ENCODE assay signal across 1 cellular context in the genomic region with DNA sequence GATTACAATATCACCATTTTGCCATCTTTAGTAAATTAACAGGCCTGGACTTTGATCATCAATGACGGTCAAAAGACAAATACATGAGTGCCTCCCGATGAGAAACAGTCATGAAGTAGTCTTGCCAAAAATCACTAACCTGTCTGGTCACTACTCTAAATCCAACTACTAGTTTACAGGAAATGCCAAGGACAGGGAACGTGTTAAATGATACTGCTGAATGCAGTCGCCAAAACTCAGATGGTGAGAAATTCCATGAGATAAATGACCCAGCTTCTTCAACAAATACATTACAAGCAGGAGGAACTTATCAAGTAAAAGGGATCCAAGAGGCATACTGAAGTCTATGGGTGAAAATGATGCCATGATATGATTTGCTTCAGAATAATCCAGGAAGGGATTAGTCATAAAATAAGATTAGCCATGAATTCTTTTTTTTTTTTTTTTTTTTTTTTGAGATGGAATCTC.
TF ChIP-seq lines count a peak whose summit lies in the region.

No MANE protein-coding gene starts in this region.

TF ChIP-seq in SK-N-SH treated with all-trans-retinoic acid at 6 μM for 48 hours, 23 proteins besides CTCF, POLR2A, EP300 and RAD21 (continued from another document):
- TF ChIP-seq, protein P1, sequence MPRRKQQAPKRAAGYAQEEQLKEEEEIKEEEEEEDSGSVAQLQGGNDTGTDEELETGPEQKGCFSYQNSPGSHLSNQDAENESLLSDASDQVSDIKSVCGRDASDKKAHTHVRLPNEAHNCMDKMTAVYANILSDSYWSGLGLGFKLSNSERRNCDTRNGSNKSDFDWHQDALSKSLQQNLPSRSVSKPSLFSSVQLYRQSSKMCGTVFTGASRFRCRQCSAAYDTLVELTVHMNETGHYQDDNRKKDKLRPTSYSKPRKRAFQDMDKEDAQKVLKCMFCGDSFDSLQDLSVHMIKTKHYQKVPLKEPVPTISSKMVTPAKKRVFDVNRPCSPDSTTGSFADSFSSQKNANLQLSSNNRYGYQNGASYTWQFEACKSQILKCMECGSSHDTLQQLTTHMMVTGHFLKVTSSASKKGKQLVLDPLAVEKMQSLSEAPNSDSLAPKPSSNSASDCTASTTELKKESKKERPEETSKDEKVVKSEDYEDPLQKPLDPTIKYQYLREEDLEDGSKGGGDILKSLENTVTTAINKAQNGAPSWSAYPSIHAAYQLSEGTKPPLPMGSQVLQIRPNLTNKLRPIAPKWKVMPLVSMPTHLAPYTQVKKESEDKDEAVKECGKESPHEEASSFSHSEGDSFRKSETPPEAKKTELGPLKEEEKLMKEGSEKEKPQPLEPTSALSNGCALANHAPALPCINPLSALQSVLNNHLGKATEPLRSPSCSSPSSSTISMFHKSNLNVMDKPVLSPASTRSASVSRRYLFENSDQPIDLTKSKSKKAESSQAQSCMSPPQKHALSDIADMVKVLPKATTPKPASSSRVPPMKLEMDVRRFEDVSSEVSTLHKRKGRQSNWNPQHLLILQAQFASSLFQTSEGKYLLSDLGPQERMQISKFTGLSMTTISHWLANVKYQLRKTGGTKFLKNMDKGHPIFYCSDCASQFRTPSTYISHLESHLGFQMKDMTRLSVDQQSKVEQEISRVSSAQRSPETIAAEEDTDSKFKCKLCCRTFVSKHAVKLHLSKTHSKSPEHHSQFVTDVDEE (CRISPR knock-in tag; IDR thresholded peaks at IDR 0.05) = no peak
- no peak for TF ChIP-seq ZNF8 (CRISPR knock-in tag; IDR thresholded peaks at IDR 0.05)
- TF ChIP-seq, protein P2, sequence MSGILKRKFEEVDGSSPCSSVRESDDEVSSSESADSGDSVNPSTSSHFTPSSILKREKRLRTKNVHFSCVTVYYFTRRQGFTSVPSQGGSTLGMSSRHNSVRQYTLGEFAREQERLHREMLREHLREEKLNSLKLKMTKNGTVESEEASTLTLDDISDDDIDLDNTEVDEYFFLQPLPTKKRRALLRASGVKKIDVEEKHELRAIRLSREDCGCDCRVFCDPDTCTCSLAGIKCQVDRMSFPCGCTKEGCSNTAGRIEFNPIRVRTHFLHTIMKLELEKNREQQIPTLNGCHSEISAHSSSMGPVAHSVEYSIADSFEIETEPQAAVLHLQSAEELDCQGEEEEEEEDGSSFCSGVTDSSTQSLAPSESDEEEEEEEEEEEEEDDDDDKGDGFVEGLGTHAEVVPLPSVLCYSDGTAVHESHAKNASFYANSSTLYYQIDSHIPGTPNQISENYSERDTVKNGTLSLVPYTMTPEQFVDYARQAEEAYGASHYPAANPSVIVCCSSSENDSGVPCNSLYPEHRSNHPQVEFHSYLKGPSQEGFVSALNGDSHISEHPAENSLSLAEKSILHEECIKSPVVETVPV (CRISPR knock-in tag; IDR thresholded peaks at IDR 0.05) = no peak
- no peak for TF ChIP-seq TOX (CRISPR knock-in tag; IDR thresholded peaks at IDR 0.05; ENCODE audit: borderline replicate concordance)
- TF ChIP-seq ZC3H10 (CRISPR knock-in tag; IDR thresholded peaks at IDR 0.05) = no peak
- TF ChIP-seq SNAI2 (CRISPR knock-in tag; IDR thresholded peaks at IDR 0.05) = no peak
- TF ChIP-seq ARNTL (CRISPR knock-in tag; IDR thresholded peaks at IDR 0.05; ENCODE audit: borderline replicate concordance, low read depth) = no peak
- no peak for TF ChIP-seq OSR1 (CRISPR knock-in tag; IDR thresholded peaks at IDR 0.05)
